Comparison of ENCODE assay signal across 10 cellular contexts in the genomic region with DNA sequence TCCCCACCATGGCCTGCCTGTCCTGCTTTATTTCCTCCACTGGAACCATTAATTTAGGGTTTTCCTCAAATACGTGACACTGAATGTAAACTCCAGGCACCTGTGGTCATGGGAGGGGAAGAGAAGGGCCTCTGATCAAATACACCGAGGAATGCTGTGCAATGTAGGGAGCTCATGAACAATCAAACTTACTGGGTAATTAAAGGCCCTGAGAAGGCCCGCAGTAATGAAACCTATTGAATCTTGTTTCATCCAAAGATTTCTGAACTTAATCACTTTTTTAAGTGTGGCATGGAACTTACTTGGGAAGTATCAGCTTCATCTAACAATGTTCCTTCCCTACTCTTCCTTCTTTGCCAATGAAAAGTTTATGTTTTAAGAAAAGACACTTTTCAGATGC.
"Had no signal": no experiment of that assay in that cellular context is flagged by ENCODE, and none has a peak within 500 bp of the region (broad histone marks: within the 10 kb centered on the region; RNA-seq: fewer than 3 reads in every experiment).

No MANE protein-coding gene starts in this region.

- H3K9ac ChIP-seq: GM23248 had no signal

- H3K36me3 Mint-ChIP-seq: IgD-negative memory B cell had no signal

- H3K4me3 ChIP-seq: GM23248 had no signal

- FAIRE-seq: H1, H54, HepG2 had no signal

- H3K4me3 Mint-ChIP-seq: H9, HFFc6, IgD-negative memory B cell had no signal

- H2AFZ ChIP-seq: GM23248 had no signal

- DNase-seq: H9, HCEC 1CT, HFFc6, KG1 had no signal

- ATAC-seq: HepG2 had no signal

- H3K27ac Mint-ChIP-seq: H9, HFFc6, IgD-negative memory B cell had no signal

- H3K4me1 Mint-ChIP-seq: IgD-negative memory B cell had no signal

- H3K9me3 Mint-ChIP-seq: H9, HFFc6, IgD-negative memory B cell had no signal

- H3K27ac ChIP-seq: GM23248, HL-60 had no signal
